9 cellular contexts compared by ENCODE assay signal in the genomic region with DNA sequence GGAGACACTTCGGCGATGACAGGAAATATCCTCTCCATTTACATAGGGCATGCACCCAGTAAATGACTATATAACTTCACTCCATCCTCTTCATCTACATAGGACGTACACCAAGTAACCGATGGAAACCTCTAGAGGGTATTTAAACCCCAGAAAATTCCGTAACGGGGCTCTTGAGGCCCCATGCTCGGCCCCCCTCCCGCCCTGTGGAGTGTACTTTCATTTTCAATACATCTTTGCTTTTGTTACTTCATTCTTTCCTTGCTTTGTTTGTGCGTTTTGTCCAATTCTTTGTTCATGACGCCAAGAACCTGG. TPM values are rescaled to one million over a fixed set of nuclear protein-coding genes. Genes with fewer than 3 reads are reported as not detected.
A peak's percentile ranks its signal among the peaks of the same experiment; 100 is the strongest.
DNase-seq lines count a peak whose midpoint lies in the region; ATAC-seq and TF ChIP-seq lines count a peak whose summit lies in the region.
"Had no signal": no experiment of that assay in that cellular context is flagged by ENCODE, and none has a peak within 500 bp of the region (broad histone marks: within the 10 kb centered on the region; RNA-seq: fewer than 3 reads in every experiment).

No MANE protein-coding gene starts in this region.

- H3K27me3 ChIP-seq in HCT116 (ENCODE audit: insufficient read depth, low read length), result no peaks in the 10 kb centered on the region
- peaks cover 0 to 6% of the 10 kb centered on the region in 2 donors for H3K27me3 ChIP-seq in right atrium auricular region

- H3K36me3 Mint-ChIP-seq in activated CD4-positive, alpha-beta memory T cell treated with anti-CD3 and anti-CD28 coated beads for 36 hours, result no peaks in the 10 kb centered on the region
- H3K36me3 Mint-ChIP-seq in stimulated activated effector memory CD8-positive, alpha-beta T cell treated with anti-CD3 and anti-CD28 coated beads, Interleukin-12 subunit alpha, Interleukin-12 subunit beta, amount 100 ng/mL, for 72 hours, result no peaks in the 10 kb centered on the region

- no peak for TF ChIP-seq RAD21 in HCT116 (IDR thresholded peaks at IDR 0.05; ENCODE audit: low read depth)

- H3K4me1 ChIP-seq in HCT116 (ENCODE audit: control insufficient read depth in 1 of 2, insufficient read depth in 2 of 2, low read length in 2 of 2) (peaks cover 4 to 19% of the 10 kb centered on the region in 2 experiments; a peak in 3 of 4 replicates), right atrium auricular region (peaks cover 0 to 26% of the 10 kb centered on the region in 2 donors)

- peak overlapping the region; percentile 90 for H2AFZ ChIP-seq in HCT116 (ENCODE audit: low read depth, low read length, poor library complexity, severe bottlenecking)

- DNase-seq in HCT116 (ENCODE audit: low read depth, low spot score) (no peak), right atrium auricular region (ENCODE audit: low spot score) (no peak), pons (ENCODE audit: low spot score) (no peak), medulla oblongata (ENCODE audit: extremely low spot score) (no peak), NCI-H2227 (lab: John Stamatoyannopoulos, UW; ENCODE audit: unreplicated experiment) (no peak)
- DNase-seq in activated CD4-positive, alpha-beta memory T cell treated with anti-CD3 and anti-CD28 coated beads for 36 hours, result no peak
- DNase-seq in stimulated activated effector memory CD8-positive, alpha-beta T cell treated with anti-CD3 and anti-CD28 coated beads, Interleukin-12 subunit alpha, Interleukin-12 subunit beta, amount 100 ng/mL, for 72 hours (ENCODE audit: low spot score in 2 of 2), result no peak

- H3K36me3 ChIP-seq in HCT116 (ENCODE audit: control insufficient read depth in 1 of 2, insufficient read depth in 2 of 2, low read length in 2 of 2) (no peaks in the 10 kb centered on the region), right atrium auricular region (no peaks in the 10 kb centered on the region)
- H3K36me3 ChIP-seq: cardiac muscle cell had no signal

- H3K27me3 Mint-ChIP-seq in activated CD4-positive, alpha-beta memory T cell treated with anti-CD3 and anti-CD28 coated beads for 36 hours, result peaks cover 28% of the 10 kb centered on the region

- intact Hi-C loops in HCT116 (cut with micrococcal nuclease), result no loop called here
- intact Hi-C loops in activated CD4-positive, alpha-beta memory T cell treated with anti-CD3 and anti-CD28 coated beads for 36 hours (cut with micrococcal nuclease), result loop anchor here (2.0 kb wide), 1 partner anchor 16 kb away; no protein-coding TSS in a partner anchor

- peaks cover 12% of the 10 kb centered on the region for H3K4me1 Mint-ChIP-seq in activated CD4-positive, alpha-beta memory T cell treated with anti-CD3 and anti-CD28 coated beads for 36 hours (ENCODE audit: low read depth)
- H3K4me1 Mint-ChIP-seq in stimulated activated effector memory CD8-positive, alpha-beta T cell treated with anti-CD3 and anti-CD28 coated beads, Interleukin-12 subunit alpha, Interleukin-12 subunit beta, amount 100 ng/mL, for 72 hours, result peaks cover 22% of the 10 kb centered on the region

- no peaks in the 10 kb centered on the region for H3K9me3 Mint-ChIP-seq in activated CD4-positive, alpha-beta memory T cell treated with anti-CD3 and anti-CD28 coated beads for 36 hours
- H3K9me3 Mint-ChIP-seq in stimulated activated effector memory CD8-positive, alpha-beta T cell treated with anti-CD3 and anti-CD28 coated beads, Interleukin-12 subunit alpha, Interleukin-12 subunit beta, amount 100 ng/mL, for 72 hours, result peaks cover 2% of the 10 kb centered on the region

- RAD21 ChIA-PET in HCT116 (lab: Charles Lee; ENCODE audit: low non-redundant PET in 1 of 2, low total read pairs in 2 of 2, uncharacterized antibody in 2 of 2, unreplicated experiment in 2 of 2), result interaction anchor here in 1 of 2 experiments (1.1 kb wide), 1 partner anchor 45 kb away, joined by 6 read pairs; no protein-coding TSS in a partner anchor

- TF ChIP-seq CTCF in HCT116 (IDR thresholded peaks at IDR 0.05 in 2 of 3, conservative IDR thresholded peaks at IDR 0.05 in 1 of 3; ENCODE audit: borderline replicate concordance in 1 of 3, insufficient read depth in 1 of 3, low read depth in 2 of 3, low read length in 2 of 3) (no peak), right atrium auricular region (IDR thresholded peaks at IDR 0.05) (no peak)

- peak overlapping the region; percentile 65 to 68 for H3K4me3 ChIP-seq in HCT116 (replicated peaks in 1 of 2; ENCODE audit: low read depth in 1 of 2, low read length in 2 of 2)
- peak overlapping the region; percentile 40 to 53 for H3K4me3 ChIP-seq in right atrium auricular region

- no TSS peak for BruUV-seq in HCT116 (replicated peaks; lab: Mats Ljungman, UMichigan)

- CTCF ChIA-PET in HCT116 (lab: Charles Lee), result interaction anchor here (1.2 to 1.3 kb wide), 2 partner anchors 12 to 46 kb away, joined by 5 to 15 read pairs; no protein-coding TSS in a partner anchor
- CTCF ChIA-PET in activated CD4-positive, alpha-beta memory T cell treated with anti-CD3 and anti-CD28 coated beads for 36 hours (lab: Charles Lee), result interaction anchor here (0.8 to 3.7 kb wide), 9 partner anchors 11 to 278 kb away, joined by 3 to 29 read pairs (median 4); partner anchors contain the start of gene HTD2

- ATAC-seq in HCT116, result peak; percentile 20; the same call in 1 of the 2 replicates
- no peak for ATAC-seq in stimulated activated effector memory CD8-positive, alpha-beta T cell treated with anti-CD3 and anti-CD28 coated beads, Interleukin-12 subunit alpha, Interleukin-12 subunit beta, amount 100 ng/mL, for 72 hours
- no peak for ATAC-seq in HG03469 (IDR thresholded peaks at IDR 0.05; ENCODE audit: unreplicated experiment)

- H3K4me3 Mint-ChIP-seq in activated CD4-positive, alpha-beta memory T cell treated with anti-CD3 and anti-CD28 coated beads for 36 hours, result peak overlapping the region; percentile 78
- peak overlapping the region; percentile 89 for H3K4me3 Mint-ChIP-seq in stimulated activated effector memory CD8-positive, alpha-beta T cell treated with anti-CD3 and anti-CD28 coated beads, Interleukin-12 subunit alpha, Interleukin-12 subunit beta, amount 100 ng/mL, for 72 hours

- 0 out of 2 replicates have a peak overlapping the region, but pooled peaks have one; percentile 23 for H3K27ac ChIP-seq in HCT116 (ENCODE audit: low read depth, low read length)
- H3K27ac ChIP-seq in right atrium auricular region, result peak overlapping the region; percentile 69 to 85
- H3K27ac ChIP-seq: cardiac muscle cell had no signal

- no peaks in the 10 kb centered on the region for H3K9me2 ChIP-seq in HCT116 (ENCODE audit: insufficient read depth)

- H3K27ac Mint-ChIP-seq in activated CD4-positive, alpha-beta memory T cell treated with anti-CD3 and anti-CD28 coated beads for 36 hours, result no peak overlapping the region
- peak overlapping the region; percentile 40 for H3K27ac Mint-ChIP-seq in stimulated activated effector memory CD8-positive, alpha-beta T cell treated with anti-CD3 and anti-CD28 coated beads, Interleukin-12 subunit alpha, Interleukin-12 subunit beta, amount 100 ng/mL, for 72 hours

- POLR2A ChIA-PET in HCT116 (lab: Charles Lee), result no interaction called here
- POLR2A ChIA-PET in activated CD4-positive, alpha-beta memory T cell treated with anti-CD3 and anti-CD28 coated beads for 36 hours (lab: Charles Lee), result no interaction called here

- no peaks in the 10 kb centered on the region for H3K79me2 ChIP-seq in HCT116 (ENCODE audit: insufficient read depth, low read length)

- peak overlapping the region; percentile 48 for H3K9ac ChIP-seq in HCT116 (ENCODE audit: low read length)

- H4K20me1 ChIP-seq in HCT116 (ENCODE audit: insufficient read depth), result no peaks in the 10 kb centered on the region

- no peak for TF ChIP-seq POLR2A in HCT116 (IDR thresholded peaks at IDR 0.05; ENCODE audit: borderline replicate concordance, extremely low read depth, insufficient read depth, insufficient read length)

- H3K4me2 ChIP-seq in HCT116 (ENCODE audit: low read length), result peak overlapping the region; percentile 84

- H3K9me3 ChIP-seq in HCT116 (ENCODE audit: control insufficient read depth in 1 of 2, insufficient read depth in 1 of 2, low read depth in 1 of 2, low read length in 2 of 2), result no peaks in the 10 kb centered on the region
- H3K9me3 ChIP-seq in right atrium auricular region, result no peaks in the 10 kb centered on the region

TF ChIP-seq in HCT116, 20 proteins besides CTCF, POLR2A, EP300 and RAD21:
- no peak for TF ChIP-seq EZH2phosphoT487 (IDR thresholded peaks at IDR 0.05; ENCODE audit: borderline replicate concordance)
- TF ChIP-seq ZNF274 (IDR thresholded peaks at IDR 0.05; ENCODE audit: low read depth, low read length), result no peak
- TF ChIP-seq SIN3A (IDR thresholded peaks at IDR 0.05; ENCODE audit: low read depth), result no peak

RNA-seq across cellular contexts. Expression of gene FAM107A, which starts 7.5 kb away (rescaled TPM):
- not detected for total RNA-seq in HCT116 (2021; ENCODE audit: unreplicated experiment)
- 0.03 TPM in 1 of 2 replicates, not detected in the other for polyA plus RNA-seq in HCT116 (2012)
- not detected for total RNA-seq in activated CD4-positive, alpha-beta memory T cell treated with anti-CD3 and anti-CD28 coated beads for 36 hours
- total RNA-seq in right atrium auricular region, result 10 to 100 TPM; 76.5 to 80.7 TPM
- total RNA-seq: cardiac muscle cell had no signal
- polyA plus RNA-seq: cardiac muscle cell had no signal

RNA-seq across cellular contexts. Expression of gene ACOX2, which starts 47.7 kb away (rescaled TPM):
- total RNA-seq in HCT116 (2021; ENCODE audit: unreplicated experiment), result 12.8 TPM
- 11.6 and 15.9 TPM in 2 replicates for polyA plus RNA-seq in HCT116 (2012)
- total RNA-seq in activated CD4-positive, alpha-beta memory T cell treated with anti-CD3 and anti-CD28 coated beads for 36 hours, result not detected
- 10 to 100 TPM; 11.5 to 30.2 TPM for total RNA-seq in right atrium auricular region

Comparison
In these comparisons a context has a peak if more than half of its experiments do, and no peak if none do; other contexts are left out.
1. RNA of gene FAM107A, which starts 7.5 kb away (total RNA-seq): 76.5 to 80.7 TPM in right atrium auricular region; not detected in HCT116 (single experiment) and not detected in activated CD4-positive, alpha-beta memory T cell treated with anti-CD3 and anti-CD28 coated beads for 36 hours; every median in the first group is over 10 times any median in the second.
2. RNA of gene ACOX2, which starts 47.7 kb away (total RNA-seq): 11.5 to 30.2 TPM in right atrium auricular region and 12.8 TPM in HCT116 (single experiment); not detected in activated CD4-positive, alpha-beta memory T cell treated with anti-CD3 and anti-CD28 coated beads for 36 hours; every median in the first group is over 10 times any median in the second.